1 cellular context compared by ENCODE assay signal in the genomic region with DNA sequence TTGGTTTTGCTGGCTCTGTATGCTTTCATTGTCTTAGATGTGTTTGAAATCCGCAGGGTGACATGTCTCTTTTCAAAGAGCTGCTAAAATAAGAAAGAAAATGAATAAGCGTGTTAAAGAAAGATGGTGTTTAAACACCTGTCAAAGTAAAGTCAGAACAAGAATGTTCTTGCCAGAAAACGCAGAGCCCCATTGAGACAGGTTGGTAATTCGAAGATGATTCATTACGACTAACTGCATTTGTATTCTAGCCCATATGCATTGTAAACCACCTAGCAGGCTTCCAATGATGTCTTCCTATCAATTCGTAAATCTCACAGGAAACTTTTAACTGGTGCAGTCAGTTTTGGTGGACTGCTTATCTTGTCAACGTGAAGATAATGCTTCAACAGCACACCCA.
TF ChIP-seq lines count a peak whose summit lies in the region.

No MANE protein-coding gene starts in this region.

TF ChIP-seq in GM12878, 131 proteins besides CTCF, POLR2A, EP300 and RAD21:
- TF ChIP-seq JUNB (IDR thresholded peaks at IDR 0.05): peak; percentile 19; the same call in 1 of the 2 replicates
- no peak for TF ChIP-seq MYC (IDR thresholded peaks at IDR 0.05; ENCODE audit: insufficient read depth, insufficient read length, insufficient replicate concordance, low read length, severe bottlenecking)
